ENCODE assay signal across 1 cellular context in genomic region chr18:46095532-46095931, GRCh38.
TF ChIP-seq lines count a peak whose summit lies in the region.

No MANE protein-coding gene starts in this region.

TF ChIP-seq in K562, 482 proteins besides CTCF, POLR2A, EP300 and RAD21 (continued from another document):
- no peak for TF ChIP-seq CAMTA2 (CRISPR knock-in tag; conservative IDR thresholded peaks at IDR 0.05)
